7 cellular contexts compared by ENCODE assay signal in genomic region chr2:138061961-138062360, GRCh38.
"Had no signal": no experiment of that assay in that cellular context is flagged by ENCODE, and none has a peak within 500 bp of the region (broad histone marks: within the 10 kb centered on the region; RNA-seq: fewer than 3 reads in every experiment).

No MANE protein-coding gene starts in this region.

- ATAC-seq: GM23338 had no signal

- H3K4me3 ChIP-seq: GM23338 had no signal

- DNase-seq: H9, HCEC 1CT, KBM-7 had no signal

- H3K4me2 ChIP-seq: GM23338 had no signal

- H2AFZ ChIP-seq: GM23338 had no signal

- FAIRE-seq: H1, H54, HTR-8/SVneo had no signal
